ENCODE assay signal across 19 cellular contexts in genomic region chr4:125303058-125303457, GRCh38. TPM values are rescaled to one million over a fixed set of nuclear protein-coding genes. Genes with fewer than 3 reads are reported as not detected.
"Had no signal": no experiment of that assay in that cellular context is flagged by ENCODE, and none has a peak within 500 bp of the region (broad histone marks: within the 10 kb centered on the region; RNA-seq: fewer than 3 reads in every experiment).

No MANE protein-coding gene starts in this region.

- H3K4me3 Mint-ChIP-seq: activated naive CD4-positive, alpha-beta T cell treated with anti-CD3 and anti-CD28 coated beads, Interleukin-2, amount 50 U/mL, for 24 hours; activated T-cell treated with anti-CD3 and anti-CD28 coated beads, Interleukin-2, amount 50 U/mL, for 72 hours; effector memory CD8-positive, alpha-beta T cell; stimulated activated naive CD8-positive, alpha-beta T cell treated with anti-CD3 and anti-CD28 coated beads, Interleukin-15, amount 100 ng/mL, for 72 hours; T-helper 1 cell treated with Interleukin-12 subunit alpha and Interleukin-12 subunit beta and Interleukin-4 antibody, amounts not matched to agents 30 μg/mL and 1 μg/mL, for 36 hours had no signal

- H3K27me3 Mint-ChIP-seq: effector memory CD8-positive, alpha-beta T cell; stimulated activated naive CD8-positive, alpha-beta T cell treated with anti-CD3 and anti-CD28 coated beads, Interleukin-15, amount 100 ng/mL, for 72 hours had no signal

- DNase-seq: activated CD4-positive, alpha-beta T cell treated with anti-CD3 and anti-CD28 coated beads for 1 hour; activated CD4-positive, alpha-beta T cell treated with anti-CD3 and anti-CD28 coated beads, Interleukin-2, amount 50 U/mL, for 4 hours; activated gamma-delta T cell; activated T-cell treated with anti-CD3 and anti-CD28 coated beads, Interleukin-2, amount 50 U/mL, for 72 hours; adrenal gland; effector memory CD8-positive, alpha-beta T cell; esophagus squamous epithelium; gastrocnemius medialis; head of caudate nucleus; left ventricle myocardium inferior; mammary epithelial cell; occipital lobe; retina; stimulated activated naive CD8-positive, alpha-beta T cell treated with anti-CD3 and anti-CD28 coated beads, Interleukin-15, amount 100 ng/mL, for 72 hours; transverse colon; uterus had no signal

- H3K9me3 Mint-ChIP-seq: activated naive CD4-positive, alpha-beta T cell treated with anti-CD3 and anti-CD28 coated beads, Interleukin-2, amount 50 U/mL, for 24 hours; activated T-cell treated with anti-CD3 and anti-CD28 coated beads, Interleukin-2, amount 50 U/mL, for 72 hours; stimulated activated naive CD8-positive, alpha-beta T cell treated with anti-CD3 and anti-CD28 coated beads, Interleukin-15, amount 100 ng/mL, for 72 hours; T-helper 1 cell treated with Interleukin-12 subunit alpha and Interleukin-12 subunit beta and Interleukin-4 antibody, amounts not matched to agents 30 μg/mL and 1 μg/mL, for 36 hours had no signal

- ATAC-seq: activated T-cell treated with anti-CD3 and anti-CD28 coated beads, Interleukin-2, amount 50 U/mL, for 72 hours; effector memory CD8-positive, alpha-beta T cell; gastrocnemius medialis; stimulated activated naive CD8-positive, alpha-beta T cell treated with anti-CD3 and anti-CD28 coated beads, Interleukin-15, amount 100 ng/mL, for 72 hours had no signal

- H3K4me1 Mint-ChIP-seq: activated naive CD4-positive, alpha-beta T cell treated with anti-CD3 and anti-CD28 coated beads, Interleukin-2, amount 50 U/mL, for 24 hours; stimulated activated naive CD8-positive, alpha-beta T cell treated with anti-CD3 and anti-CD28 coated beads, Interleukin-15, amount 100 ng/mL, for 72 hours had no signal

- H3K27ac Mint-ChIP-seq: activated naive CD4-positive, alpha-beta T cell treated with anti-CD3 and anti-CD28 coated beads, Interleukin-2, amount 50 U/mL, for 24 hours; activated T-cell treated with anti-CD3 and anti-CD28 coated beads, Interleukin-2, amount 50 U/mL, for 72 hours; effector memory CD8-positive, alpha-beta T cell; T-helper 1 cell treated with Interleukin-12 subunit alpha and Interleukin-12 subunit beta and Interleukin-4 antibody, amounts not matched to agents 30 μg/mL and 1 μg/mL, for 36 hours had no signal

- H3K27me3 ChIP-seq: adrenal gland, esophagus squamous epithelium, gastrocnemius medialis, suprapubic skin, transverse colon, uterus had no signal

- H3K9me3 ChIP-seq: adrenal gland, esophagus squamous epithelium, gastrocnemius medialis, left ventricle myocardium inferior, suprapubic skin, transverse colon, uterus had no signal

- H3K27ac ChIP-seq: adrenal gland, esophagus squamous epithelium, gastrocnemius medialis, left ventricle myocardium inferior, suprapubic skin, transverse colon, uterus had no signal

- H3K4me3 ChIP-seq: adrenal gland, esophagus squamous epithelium, gastrocnemius medialis, left ventricle myocardium inferior, suprapubic skin, transverse colon, uterus had no signal

- H3K36me3 ChIP-seq: adrenal gland, esophagus squamous epithelium, gastrocnemius medialis, left ventricle myocardium inferior, suprapubic skin, transverse colon, uterus had no signal

- H3K4me1 ChIP-seq: adrenal gland, gastrocnemius medialis, left ventricle myocardium inferior, suprapubic skin, transverse colon, uterus had no signal

- H3K36me3 Mint-ChIP-seq: activated naive CD4-positive, alpha-beta T cell treated with anti-CD3 and anti-CD28 coated beads, Interleukin-2, amount 50 U/mL, for 24 hours had no signal

RNA-seq across cellular contexts. Expression of gene FAT4, which starts 11.7 kb away (rescaled TPM):
- total RNA-seq: activated T-cell treated with anti-CD3 and anti-CD28 coated beads, Interleukin-2, amount 50 U/mL, for 72 hours had no signal
